Comparison of ENCODE assay signal across 11 cellular contexts in genomic region chr3:45010718-45011355, GRCh38. TPM values are rescaled to one million over a fixed set of nuclear protein-coding genes. Genes with fewer than 3 reads are reported as not detected.
DNase-seq lines count a peak whose midpoint lies in the region; ATAC-seq, FAIRE-seq and TF ChIP-seq lines count a peak whose summit lies in the region.
"Had no signal": no experiment of that assay in that cellular context is flagged by ENCODE, and none has a peak within 500 bp of the region (broad histone marks: within the 10 kb centered on the region; RNA-seq: fewer than 3 reads in every experiment).

No MANE protein-coding gene starts in this region.

- no peaks in the 10 kb centered on the region for H3K9me3 ChIP-seq in kidney (ENCODE audit: control insufficient read depth in 1 of 2, low read length in 2 of 2)
- no peaks in the 10 kb centered on the region for H3K9me3 ChIP-seq in thoracic aorta

- no peaks in the 10 kb centered on the region for H3K27me3 ChIP-seq in thoracic aorta (replicated peaks; ENCODE audit: insufficient read depth)

- ATAC-seq in thoracic aorta (ENCODE audit: insufficient number of reproducible peaks, low FRiP score, low read depth): no peak
- no peak for ATAC-seq in effector memory CD8-positive, alpha-beta T cell (replicated peaks)
- ATAC-seq: stimulated activated naive CD8-positive, alpha-beta T cell treated with anti-CD3 and anti-CD28 coated beads, Interleukin-15, amount 100 ng/mL, for 72 hours had no signal

- POLR2A ChIA-PET in MCF 10A (lab: Yijun Ruan, JAX): interaction anchor here (0.6 to 3.3 kb wide), 8 partner anchors 12 to 1482 kb away, joined by 3 to 24 read pairs (median 4); no protein-coding TSS in a partner anchor

- H3K4me3 ChIP-seq in kidney (ENCODE audit: low read length in 2 of 2) (no peak overlapping the region), thoracic aorta (peak overlapping the region; percentile 48)

- no peak overlapping the region for H3K4me3 Mint-ChIP-seq in MCF 10A (ENCODE audit: unreplicated experiment)
- no peak overlapping the region for H3K4me3 Mint-ChIP-seq in effector memory CD8-positive, alpha-beta T cell
- H3K4me3 Mint-ChIP-seq: stimulated activated naive CD8-positive, alpha-beta T cell treated with anti-CD3 and anti-CD28 coated beads, Interleukin-15, amount 100 ng/mL, for 72 hours had no signal

- TF ChIP-seq CTCF in MCF 10A (IDR thresholded peaks at IDR 0.05; ENCODE audit: unreplicated experiment) (no peak), kidney (IDR thresholded peaks at IDR 0.05; ENCODE audit: borderline replicate concordance, extremely low read depth, insufficient read depth) (no peak), thoracic aorta (IDR thresholded peaks at IDR 0.05) (no peak)

- peak overlapping the region; percentile 51 for H3K27ac Mint-ChIP-seq in MCF 10A (ENCODE audit: low read depth, unreplicated experiment)
- H3K27ac Mint-ChIP-seq in effector memory CD8-positive, alpha-beta T cell: no peak overlapping the region
- H3K27ac Mint-ChIP-seq: progenitor cell of endocrine pancreas had no signal

- BruUV-seq in MCF 10A (replicated peaks; lab: Mats Ljungman, UMichigan): no TSS peak

- peaks cover 39% of the 10 kb centered on the region for H3K36me3 Mint-ChIP-seq in MCF 10A (ENCODE audit: insufficient read depth, unreplicated experiment)
- H3K36me3 Mint-ChIP-seq in effector memory CD8-positive, alpha-beta T cell (ENCODE audit: insufficient read depth): peaks cover 35% of the 10 kb centered on the region

- H3K4me1 ChIP-seq in kidney (ENCODE audit: control insufficient read depth in 1 of 2, insufficient read depth in 1 of 2, low read depth in 1 of 2, low read length in 2 of 2) (peaks cover 17 to 25% of the 10 kb centered on the region in 2 donors), thoracic aorta (ENCODE audit: control insufficient read depth in 1 of 2, low read depth in 2 of 2) (peaks cover 21 to 31% of the 10 kb centered on the region in 2 donors)

- peaks cover 7 to 8% of the 10 kb centered on the region in 2 donors for H3K36me3 ChIP-seq in kidney (ENCODE audit: control insufficient read depth in 1 of 2, insufficient read depth in 2 of 2, low read length in 2 of 2)
- peaks cover 3% of the 10 kb centered on the region for H3K36me3 ChIP-seq in thoracic aorta

- intact Hi-C loops in MCF 10A (cut with micrococcal nuclease) (no loop called here), kidney (cut with DNase I) (no loop called here)

- CTCF ChIA-PET in MCF 10A (lab: Yijun Ruan, JAX): no interaction called here

- peak; percentile 61 for DNase-seq in HS-5 (ENCODE audit: low read depth)
- DNase-seq in MCF 10A (ENCODE audit: unreplicated experiment): no peak
- DNase-seq in kidney: peak; percentile 82
- DNase-seq in thoracic aorta (ENCODE audit: low spot score): no peak
- no peak for DNase-seq in NCI-H2081 (lab: John Stamatoyannopoulos, UW)
- no peak for DNase-seq in globus pallidus (ENCODE audit: low spot score)
- DNase-seq in iPS-NIHi11 (ENCODE audit: low spot score): no peak
- no peak for DNase-seq in effector memory CD8-positive, alpha-beta T cell
- DNase-seq: activated T-cell treated with anti-CD3 and anti-CD28 coated beads for 4 hours; stimulated activated naive CD8-positive, alpha-beta T cell treated with anti-CD3 and anti-CD28 coated beads, Interleukin-15, amount 100 ng/mL, for 72 hours had no signal

- H3K27ac ChIP-seq in kidney (ENCODE audit: low read depth in 2 of 2, low read length in 2 of 2): peak overlapping the region; percentile 3 to 71
- H3K27ac ChIP-seq in thoracic aorta: peak overlapping the region; percentile 84 to 90

- no peak for FAIRE-seq in kidney (lab: Jason Lieb, UNC)

- H3K4me1 Mint-ChIP-seq in MCF 10A (ENCODE audit: insufficient read depth, unreplicated experiment): peaks cover 26% of the 10 kb centered on the region
- H3K4me1 Mint-ChIP-seq in effector memory CD8-positive, alpha-beta T cell (ENCODE audit: low read depth in 2 of 2): peaks cover 4 to 5% of the 10 kb centered on the region in 2 donors

- H3K27me3 Mint-ChIP-seq in MCF 10A (ENCODE audit: insufficient read depth, unreplicated experiment): no peaks in the 10 kb centered on the region
- H3K27me3 Mint-ChIP-seq in effector memory CD8-positive, alpha-beta T cell: no peaks in the 10 kb centered on the region
- H3K27me3 Mint-ChIP-seq: progenitor cell of endocrine pancreas; stimulated activated naive CD8-positive, alpha-beta T cell treated with anti-CD3 and anti-CD28 coated beads, Interleukin-15, amount 100 ng/mL, for 72 hours had no signal

- peak overlapping the region in 1 of 2 donors; percentile 22 for H3K9ac ChIP-seq in kidney (ENCODE audit: low read length in 2 of 2)

- no peaks in the 10 kb centered on the region for H3K9me3 Mint-ChIP-seq in MCF 10A (ENCODE audit: unreplicated experiment)
- no peaks in the 10 kb centered on the region for H3K9me3 Mint-ChIP-seq in effector memory CD8-positive, alpha-beta T cell
- H3K9me3 Mint-ChIP-seq: stimulated activated naive CD8-positive, alpha-beta T cell treated with anti-CD3 and anti-CD28 coated beads, Interleukin-15, amount 100 ng/mL, for 72 hours had no signal

RNA-seq across cellular contexts. Expression of gene CLEC3B, which starts 15.3 kb away (rescaled TPM):
- total RNA-seq in MCF 10A (2022) (not detected in 2 replicates), kidney (45.3 TPM), thoracic aorta (100 to 1,000 TPM in 1 of 2 donors, 10 to 100 TPM in 1; 96.6 to 202 TPM)
- 284 TPM for polyA plus RNA-seq in kidney (ENCODE audit: insufficient read depth, low read depth, low replicate concordance)
- total RNA-seq: progenitor cell of endocrine pancreas had no signal

RNA-seq across cellular contexts. Expression of gene EXOSC7, which starts 34.8 kb away (rescaled TPM):
- total RNA-seq in MCF 10A (2022) (59.7 and 73.3 TPM in 2 replicates), kidney (43.8 TPM), thoracic aorta (10 to 100 TPM; 43.3 to 45.9 TPM)
- polyA plus RNA-seq in kidney (ENCODE audit: insufficient read depth, low read depth, low replicate concordance): 71.8 TPM

RNA-seq across cellular contexts. Expression of gene ZDHHC3, which starts 34.9 kb away (rescaled TPM):
- total RNA-seq in MCF 10A (2022) (37.7 and 40.1 TPM in 2 replicates), kidney (71.5 TPM), thoracic aorta (10 to 100 TPM; 70.8 to 72.3 TPM)
- 60.2 TPM for polyA plus RNA-seq in kidney (ENCODE audit: insufficient read depth, low read depth, low replicate concordance)

Comparison
In these comparisons a context has a peak if more than half of its experiments do, and no peak if none do; other contexts are left out.
1. DNase-seq: peak in HS-5 (single experiment) and kidney (single experiment); none in MCF 10A (single experiment), thoracic aorta (single experiment), NCI-H2081 (0 of 2), globus pallidus (single experiment), iPS-NIHi11 (single experiment) and effector memory CD8-positive, alpha-beta T cell (0 of 3).
2. RNA of gene CLEC3B, which starts 15.3 kb away (total RNA-seq): 96.6 to 202 TPM in thoracic aorta and 45.3 TPM in kidney (single experiment); not detected in MCF 10A; every median in the first group is over 10 times any median in the second.